In genomic region chr7:100266576-100267354, GRCh38 we compare ENCODE assay signal across 34 cellular contexts. TPM values are rescaled to one million over a fixed set of nuclear protein-coding genes. Genes with fewer than 3 reads are reported as not detected.
A peak's percentile ranks its signal among the peaks of the same experiment; 100 is the strongest.
DNase-seq lines count a peak whose midpoint lies in the region; ATAC-seq and TF ChIP-seq lines count a peak whose summit lies in the region.
"Had no signal": no experiment of that assay in that cellular context is flagged by ENCODE, and none has a peak within 500 bp of the region (broad histone marks: within the 10 kb centered on the region; RNA-seq: fewer than 3 reads in every experiment).

No MANE protein-coding gene starts in this region.

- no peaks in the 10 kb centered on the region for H3K27me3 Mint-ChIP-seq in Caco-2 (ENCODE audit: insufficient read depth, unreplicated experiment)
- H3K27me3 Mint-ChIP-seq: activated B cell treated with CpG ODN at 0.5 μM for 24 hours; activated naive CD8-positive, alpha-beta T cell treated with anti-CD3 and anti-CD28 coated beads for 36 hours; activated T-cell treated with anti-CD3 and anti-CD28 coated beads, Interleukin-2, amount 50 U/mL, for 24 hours had no signal

- H3K27ac Mint-ChIP-seq in Caco-2 (ENCODE audit: unreplicated experiment) = peak overlapping the region; percentile 62
- H3K27ac Mint-ChIP-seq: activated B cell treated with CpG ODN at 0.5 μM for 24 hours; activated naive CD8-positive, alpha-beta T cell treated with anti-CD3 and anti-CD28 coated beads for 36 hours; activated T-cell treated with anti-CD3 and anti-CD28 coated beads, Interleukin-2, amount 50 U/mL, for 24 hours had no signal

- CTCF ChIA-PET in Caco-2 (lab: Charles Lee) (no interaction called here), RWPE1 (lab: Yijun Ruan, JAX) (no interaction called here)

- H3K4me1 Mint-ChIP-seq in Caco-2 (ENCODE audit: low read depth, unreplicated experiment) = peaks cover 24% of the 10 kb centered on the region

- H3K36me3 ChIP-seq in Caco-2 (ENCODE audit: control insufficient read depth, insufficient read depth, low read length) (no peaks in the 10 kb centered on the region), psoas muscle (ENCODE audit: insufficient read depth in 1 of 2, low read depth in 1 of 2) (peaks cover 3 to 19% of the 10 kb centered on the region in 2 donors), Karpas-422 (ENCODE audit: insufficient read depth, low read length) (no peaks in the 10 kb centered on the region)
- H3K36me3 ChIP-seq: colonic mucosa, left lung, prostate gland, transverse colon had no signal

- H3K9me3 Mint-ChIP-seq in Caco-2 (ENCODE audit: unreplicated experiment) = no peaks in the 10 kb centered on the region
- H3K9me3 Mint-ChIP-seq: activated B cell treated with CpG ODN at 0.5 μM for 24 hours; activated CD4-positive, alpha-beta T cell treated with anti-CD3 and anti-CD28 coated beads, Interleukin-2, amount 10 ng/mL, durations not matched to agents 7 days and 5 days; activated naive CD8-positive, alpha-beta T cell treated with anti-CD3 and anti-CD28 coated beads for 36 hours; activated T-cell treated with anti-CD3 and anti-CD28 coated beads, Interleukin-2, amount 50 U/mL, for 24 hours had no signal

- H3K9me3 ChIP-seq in Caco-2 (no peaks in the 10 kb centered on the region), psoas muscle (no peaks in the 10 kb centered on the region), Karpas-422 (ENCODE audit: low read length) (no peaks in the 10 kb centered on the region)
- H3K9me3 ChIP-seq: colonic mucosa, left lung, neutrophil, prostate gland, transverse colon had no signal

- no peak for ATAC-seq in psoas muscle
- no peak for ATAC-seq in HG03039 (IDR thresholded peaks at IDR 0.05; ENCODE audit: unreplicated experiment)
- ATAC-seq in GM18505 (IDR thresholded peaks at IDR 0.05; ENCODE audit: unreplicated experiment) = no peak
- ATAC-seq: HepG2 had no signal

- no peak overlapping the region for H3K9ac ChIP-seq in Karpas-422 (ENCODE audit: low read length)

- H2AFZ ChIP-seq in Karpas-422 (ENCODE audit: low read length) = no peak overlapping the region

- peak overlapping the region; percentile 18; the same call in 1 of the 2 replicates for H3K27ac ChIP-seq in RWPE1
- peak overlapping the region; percentile 91 for H3K27ac ChIP-seq in psoas muscle
- no peak overlapping the region for H3K27ac ChIP-seq in Karpas-422 (ENCODE audit: low read length)
- H3K27ac ChIP-seq: C4-2B, colonic mucosa, left lung, neutrophil, prostate gland, SK-N-MC, transverse colon had no signal

- BruUV-seq in Caco-2 (replicated peaks; lab: Mats Ljungman, UMichigan) = no TSS peak

- no peak overlapping the region for H3K4me3 ChIP-seq in Caco-2 (ENCODE audit: low read depth, low read length)
- peak overlapping the region; percentile 36 for H3K4me3 ChIP-seq in psoas muscle
- H3K4me3 ChIP-seq in Karpas-422 (ENCODE audit: low read length) = no peak overlapping the region
- H3K4me3 ChIP-seq: colonic mucosa, left lung, prostate gland, SK-N-MC, transverse colon had no signal

- POLR2A ChIA-PET in Caco-2 (lab: Charles Lee) (no interaction called here), RWPE1 (lab: Yijun Ruan, JAX; ENCODE audit: low non-redundant PET) (no interaction called here)

- DNase-seq in Caco-2 (peak in 1 of 2 experiments; percentile 50), RWPE1 (ENCODE audit: low spot score) (no peak), iPS-NIHi7 (ENCODE audit: extremely low spot score) (peak; percentile 22), psoas muscle (no peak), Karpas-422 (no peak), amygdala (lab: John Stamatoyannopoulos, UW) (no peak)
- DNase-seq: activated B cell treated with CpG ODN at 0.5 μM for 24 hours; activated CD4-positive, alpha-beta T cell treated with anti-CD3 and anti-CD28 coated beads, Interleukin-2, amount 10 ng/mL, durations not matched to agents 7 days and 5 days; activated gamma-delta T cell; activated naive CD8-positive, alpha-beta T cell treated with anti-CD3 and anti-CD28 coated beads for 36 hours; activated T-cell treated with anti-CD3 and anti-CD28 coated beads, Interleukin-2, amount 50 U/mL, for 24 hours; aorta; Calu3; colonic mucosa; DMS79 treated with DMSO at 0.1 percent for 48 hours; effector memory CD4-positive, alpha-beta T cell; GF-D8; glutamatergic neuron; left lung; NCI-H146; NCI-H446 treated with DMSO at 0.1 percent for 48 hours; stimulated activated CD4-positive, alpha-beta T cell treated with anti-CD3 and anti-CD28 coated beads, Interleukin-4, amount 100 ng/mL, for 24 hours; transverse colon had no signal

- H3K4me1 ChIP-seq in Caco-2 (peaks cover 36% of the 10 kb centered on the region), psoas muscle (peaks cover 34% of the 10 kb centered on the region), Karpas-422 (ENCODE audit: low read length) (no peaks in the 10 kb centered on the region)
- H3K4me1 ChIP-seq: colonic mucosa, prostate gland had no signal

- TF ChIP-seq CTCF in Caco-2 (IDR thresholded peaks at IDR 0.05; ENCODE audit: insufficient read depth in 1 of 2, low read depth in 1 of 2, low read length in 1 of 2, severe bottlenecking in 1 of 2, unreplicated experiment in 1 of 2) (no peak), RWPE1 (conservative IDR thresholded peaks at IDR 0.05; ENCODE audit: low read depth) (no peak), psoas muscle (IDR thresholded peaks at IDR 0.05) (no peak)

- H3K4me3 Mint-ChIP-seq in Caco-2 (ENCODE audit: unreplicated experiment) = peak overlapping the region; percentile 25
- H3K4me3 Mint-ChIP-seq: activated B cell treated with CpG ODN at 0.5 μM for 24 hours; activated CD4-positive, alpha-beta T cell treated with anti-CD3 and anti-CD28 coated beads, Interleukin-2, amount 10 ng/mL, durations not matched to agents 7 days and 5 days; activated naive CD8-positive, alpha-beta T cell treated with anti-CD3 and anti-CD28 coated beads for 36 hours; activated T-cell treated with anti-CD3 and anti-CD28 coated beads, Interleukin-2, amount 50 U/mL, for 24 hours had no signal

- H3K27me3 ChIP-seq in Caco-2 (replicated peaks; ENCODE audit: control insufficient read depth, insufficient read depth, low read length) = no peaks in the 10 kb centered on the region
- no peaks in the 10 kb centered on the region for H3K27me3 ChIP-seq in psoas muscle (ENCODE audit: insufficient read depth in 3 of 3, low read length in 2 of 3)
- H3K27me3 ChIP-seq in Karpas-422 (ENCODE audit: low read length) = no peaks in the 10 kb centered on the region
- H3K27me3 ChIP-seq: colonic mucosa, left lung, neutrophil, transverse colon had no signal

- peaks cover 29% of the 10 kb centered on the region for H3K36me3 Mint-ChIP-seq in Caco-2 (ENCODE audit: insufficient read depth, unreplicated experiment)

- no peaks in the 10 kb centered on the region for H4K20me1 ChIP-seq in Karpas-422 (ENCODE audit: insufficient read depth, low read depth, low read length)

- intact Hi-C loops in Caco-2 (cut with micrococcal nuclease; ENCODE audit: unreplicated experiment) (loop anchor here (5.0 kb wide), 1 partner anchor 71 kb away; no protein-coding TSS in a partner anchor), psoas muscle (cut with DNase I) (loop anchor here in 1 of 2 donors (1.0 kb wide), 1 partner anchor 17 kb away; no protein-coding TSS in a partner anchor)

- WGBS in psoas muscle, 3 donors = 74 to 84% (median 78%) methylated on average over 10 of the region's 10 CpGs

- TF ChIP-seq POLR2A in GM18505 (IDR thresholded peaks at IDR 0.05; ENCODE audit: borderline replicate concordance, extremely low read depth, insufficient read depth, insufficient read length) = no peak

- H3K9me2 ChIP-seq in Karpas-422 (replicated peaks; ENCODE audit: insufficient read depth, low read length) = no peaks in the 10 kb centered on the region

- no peak overlapping the region for H3K4me2 ChIP-seq in Karpas-422 (ENCODE audit: low read depth, low read length, poor library complexity, severe bottlenecking)

- H3K79me2 ChIP-seq in Karpas-422 (ENCODE audit: low read length) = no peaks in the 10 kb centered on the region

RNA-seq across cellular contexts. Expression of gene SPDYE3, which starts 40.7 kb away (rescaled TPM):
- total RNA-seq in Caco-2 (2022) (not detected in 2 replicates), psoas muscle (not detected)
- polyA plus RNA-seq in psoas muscle = under 1 TPM in 2 of 3 donors, not detected in 1; 0.09 to 0.19 TPM
- total RNA-seq in Karpas-422 (2014; rRNA removed; shearing (Covaris generic); ENCODE audit: low replicate concordance) = not detected in 2 replicates
- total RNA-seq: activated B cell treated with CpG ODN at 0.5 μM for 24 hours; activated CD4-positive, alpha-beta T cell treated with anti-CD3 and anti-CD28 coated beads, Interleukin-2, amount 10 ng/mL, durations not matched to agents 7 days and 5 days; activated CD8-positive, alpha-beta memory T cell treated with anti-CD3 and anti-CD28 coated beads for 36 hours; activated naive CD8-positive, alpha-beta T cell treated with anti-CD3 and anti-CD28 coated beads for 36 hours; aorta; Calu3; colonic mucosa; H1; HepG2; left lung; LHCN-M2; T-helper 1 cell treated with Interleukin-12 subunit alpha and Interleukin-12 subunit beta and Interleukin-4 antibody, amounts not matched to agents 30 ng/mL and 1 ng/mL, for 36 hours; transverse colon had no signal
- polyA plus RNA-seq: aorta, H1, HepG2 had no signal

RNA-seq across cellular contexts. Expression of gene PVRIG, which starts 47.0 kb away (rescaled TPM):
- total RNA-seq in Caco-2 (2022) (not detected in 2 replicates), psoas muscle (under 1 TPM in 1 of 4 donors, not detected in 3; 0.61 TPM)
- under 1 TPM; 0.05 to 0.14 (median 0.06) TPM for polyA plus RNA-seq in psoas muscle
- total RNA-seq in Karpas-422 (2014; rRNA removed; shearing (Covaris generic); ENCODE audit: low replicate concordance) = 1.6 and 2.7 TPM in 2 replicates
- total RNA-seq: Calu3, H1, HepG2, LHCN-M2, prostate gland had no signal
- polyA plus RNA-seq: HepG2 had no signal
